In the genomic region with DNA sequence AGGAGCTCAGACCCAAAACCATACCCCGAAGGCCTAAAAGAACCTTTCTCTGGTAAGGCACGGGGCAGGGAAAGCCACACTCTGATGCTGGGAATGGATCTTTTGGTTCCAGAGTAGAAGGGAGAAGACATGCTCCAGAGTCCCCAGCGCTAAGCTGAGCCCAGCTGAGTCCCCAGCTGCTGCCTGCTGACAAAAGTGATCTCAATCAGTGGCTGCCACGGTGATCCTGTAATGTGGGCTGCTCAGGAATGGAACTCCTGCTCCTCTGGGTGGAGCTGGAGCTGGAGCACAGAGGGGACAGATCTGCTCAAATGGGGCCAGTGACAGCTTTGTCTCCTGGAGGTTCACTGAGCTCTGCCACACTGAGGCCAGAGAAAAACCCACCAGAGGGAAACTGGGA, we compare ENCODE assay signal across 18 cellular contexts.
DNase-seq lines count a peak whose midpoint lies in the region; ATAC-seq and TF ChIP-seq lines count a peak whose summit lies in the region.
"Had no signal": no experiment of that assay in that cellular context is flagged by ENCODE, and none has a peak within 500 bp of the region (broad histone marks: within the 10 kb centered on the region; RNA-seq: fewer than 3 reads in every experiment).

No MANE protein-coding gene starts in this region.

- H3K27me3 Mint-ChIP-seq in T-helper 17 cell (no peaks in the 10 kb centered on the region), nephron (ENCODE audit: low read depth) (peaks cover 3% of the 10 kb centered on the region), T-cell (no peaks in the 10 kb centered on the region)

- no peak overlapping the region for H3K4me2 ChIP-seq in DND-41 (ENCODE audit: insufficient read depth, low read length)
- H3K4me2 ChIP-seq: A549, KMS-11, SK-N-SH had no signal

- H3K4me3 Mint-ChIP-seq in T-helper 17 cell (no peak overlapping the region), nephron (no peak overlapping the region), T-cell (no peak overlapping the region)

- CTCF ChIA-PET in T-cell (lab: Charles Lee): interaction anchor here in 1 of 2 donors (0.6 kb wide), 1 partner anchor 298 kb away, joined by 9 read pairs; no protein-coding TSS in a partner anchor

- H3K36me3 Mint-ChIP-seq in T-helper 17 cell (ENCODE audit: low read depth) (no peaks in the 10 kb centered on the region), nephron (ENCODE audit: low read depth) (peaks cover 11% of the 10 kb centered on the region), T-cell (peaks cover 5% of the 10 kb centered on the region)

- H4K20me1 ChIP-seq in DND-41 (ENCODE audit: insufficient read depth, low read length): peaks cover under 1% of the 10 kb centered on the region; the same call in 1 of the 2 replicates

- H3K36me3 ChIP-seq in DND-41 (ENCODE audit: insufficient read depth, low read length): peaks cover 22% of the 10 kb centered on the region

- POLR2A ChIA-PET in T-cell (lab: Charles Lee): no interaction called here

- no peaks in the 10 kb centered on the region for H3K27me3 ChIP-seq in DND-41 (ENCODE audit: insufficient read depth, low read length, poor library complexity)

- no peak overlapping the region for H3K4me3 ChIP-seq in DND-41 (ENCODE audit: low read depth in 1 of 2, low read length in 2 of 2)
- H3K4me3 ChIP-seq: A549, HAP-1 had no signal

- peak overlapping the region; percentile 3 for H3K27ac Mint-ChIP-seq in T-helper 17 cell
- peak overlapping the region in 2 of 3 experiments; percentile 25 to 27 for H3K27ac Mint-ChIP-seq in nephron
- no peak overlapping the region for H3K27ac Mint-ChIP-seq in T-cell

- H3K27ac ChIP-seq in DND-41 (ENCODE audit: low read length): no peak overlapping the region
- H3K27ac ChIP-seq: A549, C4-2B, KMS-11 had no signal

- H3K9ac ChIP-seq in DND-41 (ENCODE audit: low read depth, low read length): no peak overlapping the region
- H3K9ac ChIP-seq: KMS-11, SK-N-SH had no signal

- no peak overlapping the region for H2AFZ ChIP-seq in DND-41 (ENCODE audit: low read depth, low read length)

- H3K4me1 Mint-ChIP-seq in T-helper 17 cell (no peaks in the 10 kb centered on the region), nephron (peaks cover 6% of the 10 kb centered on the region), T-cell (no peaks in the 10 kb centered on the region)

- peak; percentile 7 for DNase-seq in AG08396 (ENCODE audit: low spot score)
- DNase-seq in DND-41: no peak
- no peak for DNase-seq in T-helper 17 cell
- DNase-seq in T-cell: no peak
- no peak for DNase-seq in LoVo (ENCODE audit: low spot score)
- DNase-seq: NCI-H1048, NCI-H1436 treated with DMSO at 0.1 percent for 48 hours, NCI-H2029 treated with DMSO at 0.1 percent for 48 hours, NCI-H510A, NCI-H774, Right ventricle myocardium superior, SK-N-SH had no signal

- no peaks in the 10 kb centered on the region for H3K79me2 ChIP-seq in DND-41 (ENCODE audit: insufficient read depth, low read length)

- no peak for TF ChIP-seq CTCF in DND-41 (IDR thresholded peaks at IDR 0.05; ENCODE audit: borderline replicate concordance, extremely low read depth, low read length, poor library complexity, severe bottlenecking)
- TF ChIP-seq CTCF in nephron (IDR thresholded peaks at IDR 0.05; ENCODE audit: unreplicated experiment in 3 of 3): no peak

- H3K9me3 Mint-ChIP-seq in nephron (no peaks in the 10 kb centered on the region), T-cell (no peaks in the 10 kb centered on the region)

- H3K9me3 ChIP-seq in DND-41 (ENCODE audit: insufficient read depth, low read length, severe bottlenecking) (no peaks in the 10 kb centered on the region), T-helper 17 cell (ENCODE audit: control insufficient read depth, low read length, poor library complexity, severe bottlenecking) (no peaks in the 10 kb centered on the region)
- H3K9me3 ChIP-seq: A549, HAP-1, SK-N-SH had no signal

- no peaks in the 10 kb centered on the region for H3K4me1 ChIP-seq in DND-41 (ENCODE audit: insufficient read depth, low read length)
- H3K4me1 ChIP-seq: A549, HAP-1 had no signal

- ATAC-seq in DND-41 (ENCODE audit: insufficient read depth, low read depth) (0 out of 3 replicates have a peak, but pooled peaks have one; percentile 18), T-helper 17 cell (no peak), T-cell (replicated peaks in 1 of 4) (no peak), GM21360 (IDR thresholded peaks at IDR 0.05; ENCODE audit: unreplicated experiment) (no peak)
- ATAC-seq: A549 had no signal

Comparison
In these comparisons a context has a peak if more than half of its experiments do, and no peak if none do; other contexts are left out.
1. H3K27ac Mint-ChIP-seq: peak in T-helper 17 cell (single experiment) and nephron (2 of 3); none in T-cell (0 of 2).